ENCODE assay signal across 9 cellular contexts in genomic region chr6:157763894-157764345, GRCh38. TPM values are rescaled to one million over a fixed set of nuclear protein-coding genes. Genes with fewer than 3 reads are reported as not detected.
A peak's percentile ranks its signal among the peaks of the same experiment; 100 is the strongest.
DNase-seq lines count a peak whose midpoint lies in the region; ATAC-seq and TF ChIP-seq lines count a peak whose summit lies in the region.
"Had no signal": no experiment of that assay in that cellular context is flagged by ENCODE, and none has a peak within 500 bp of the region (broad histone marks: within the 10 kb centered on the region; RNA-seq: fewer than 3 reads in every experiment).

No MANE protein-coding gene starts in this region.

- H4K20me1 ChIP-seq in neural cell (ENCODE audit: insufficient read depth) = no peaks in the 10 kb centered on the region

- H3F3A ChIP-seq in neural cell (ENCODE audit: insufficient read depth, low read length, poor library complexity, severe bottlenecking) = no peaks in the 10 kb centered on the region

- no peaks in the 10 kb centered on the region for H3K79me2 ChIP-seq in neural cell (replicated peaks; ENCODE audit: insufficient read depth, low read length)

- no peaks in the 10 kb centered on the region for H3K36me3 ChIP-seq in neural cell (ENCODE audit: insufficient read depth, low read length)
- H3K36me3 ChIP-seq: neutrophil had no signal

- no peak overlapping the region for H3K4me3 ChIP-seq in neural cell (ENCODE audit: low read length)

- WGBS in adipose tissue, 3 donors = 31 to 57% (median 32%) methylated on average over 5 of the region's 5 CpGs

- no peak for TF ChIP-seq CTCF in neural cell (IDR thresholded peaks at IDR 0.05; ENCODE audit: poor library complexity, severe bottlenecking)

- TF ChIP-seq RAD21 in neural cell (conservative IDR thresholded peaks at IDR 0.05) = no peak

- DNase-seq in SIG-M5 (lab: John Stamatoyannopoulos, UW) = no peak
- no peak for DNase-seq in HCEC 1CT
- DNase-seq in central memory CD4-positive, alpha-beta T cell = no peak

- no peak overlapping the region for H2AFZ ChIP-seq in neural cell (ENCODE audit: low read depth, low read length)

- ATAC-seq in GM18909 (IDR thresholded peaks at IDR 0.05; ENCODE audit: poor library complexity, unreplicated experiment) (peak; percentile 12), HG02970 (IDR thresholded peaks at IDR 0.05; ENCODE audit: low FRiP score, unreplicated experiment) (peak; percentile 6), GM21381 (IDR thresholded peaks at IDR 0.05; ENCODE audit: unreplicated experiment) (no peak)

- H3K4me2 ChIP-seq in neural cell (ENCODE audit: low read length) = no peak overlapping the region

- H3K27me3 ChIP-seq in neural cell (ENCODE audit: insufficient read depth, low read depth, low read length) = no peaks in the 10 kb centered on the region

- H3K27ac ChIP-seq in adipose tissue (ENCODE audit: low read depth, low read length) (peak overlapping the region; percentile 22), neural cell (ENCODE audit: low read length) (peak overlapping the region; percentile 3)
- H3K27ac ChIP-seq: neutrophil had no signal

- no peak overlapping the region for H3K9ac ChIP-seq in neural cell (ENCODE audit: low read length)

- no peaks in the 10 kb centered on the region for H3K9me2 ChIP-seq in neural cell (ENCODE audit: insufficient read depth, low read length)

- no peaks in the 10 kb centered on the region for H3K9me3 ChIP-seq in neural cell (ENCODE audit: low read length)
- H3K9me3 ChIP-seq: neutrophil had no signal

- TF ChIP-seq EP300 in neural cell (conservative IDR thresholded peaks at IDR 0.05; ENCODE audit: poor library complexity, severe bottlenecking) = no peak

TF ChIP-seq in neural cell, 6 proteins besides CTCF, POLR2A, EP300 and RAD21:
- TF ChIP-seq SMC3 (conservative IDR thresholded peaks at IDR 0.05; ENCODE audit: poor library complexity) = no peak

RNA-seq across cellular contexts. Expression of gene SNX9, which starts 59.1 kb away (rescaled TPM):
- polyA plus RNA-seq in adipose tissue = 10 to 100 TPM; 15.9 to 69.1 (median 49.4) TPM
- 7.0 and 8.9 TPM in 2 replicates for polyA plus RNA-seq in neural cell
- polyA minus RNA-seq in neural cell = 15.3 and 17.8 TPM in 2 replicates
